Comparison of ENCODE assay signal across 1 cellular context in the genomic region with DNA sequence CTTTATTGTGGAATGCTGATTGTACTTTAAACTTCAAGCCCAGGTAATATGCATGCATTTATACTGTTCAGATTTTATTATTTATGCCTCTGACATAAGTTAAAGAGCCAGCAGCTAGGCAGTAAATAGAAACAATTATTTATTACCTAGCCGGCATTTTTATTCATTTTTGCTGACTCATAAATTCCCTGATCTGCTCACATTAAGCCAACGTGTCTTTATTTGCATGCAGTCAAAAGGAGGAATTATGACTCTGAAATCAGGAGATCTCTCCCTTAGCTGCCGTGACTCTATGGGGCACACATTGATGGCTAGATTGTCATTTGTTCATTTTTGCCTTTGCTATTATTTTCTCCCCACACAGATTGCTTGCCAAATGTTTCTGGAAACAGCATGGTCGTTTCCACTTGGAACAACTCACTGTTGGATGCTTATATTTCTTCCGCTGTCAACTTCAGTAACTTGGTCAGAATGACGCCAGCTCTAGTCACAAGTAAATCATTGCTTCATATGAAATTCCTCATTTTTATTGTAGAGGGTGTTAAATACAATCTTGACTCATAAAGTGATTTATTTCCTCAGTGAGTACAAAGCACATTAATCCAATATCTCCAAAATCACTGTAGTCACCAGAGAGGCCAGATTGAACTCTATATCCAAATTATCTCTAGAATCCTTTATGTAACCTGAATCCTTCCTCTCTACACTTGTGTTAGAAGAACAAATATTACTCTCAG.
A peak's percentile ranks its signal among the peaks of the same experiment; 100 is the strongest.
TF ChIP-seq lines count a peak whose summit lies in the region.

No MANE protein-coding gene starts in this region.

TF ChIP-seq in K562, 482 proteins besides CTCF, POLR2A, EP300 and RAD21:
- TF ChIP-seq ZNF785 (CRISPR knock-in tag; IDR thresholded peaks at IDR 0.05), result no peak
- no peak for TF ChIP-seq PTRF (tag; IDR thresholded peaks at IDR 0.05)
- TF ChIP-seq MAFF (IDR thresholded peaks at IDR 0.05; ENCODE audit: low read length), result peak; percentile 66
- no peak for TF ChIP-seq PCBP1 (IDR thresholded peaks at IDR 0.05; ENCODE audit: low read depth, low read length, poor library complexity, severe bottlenecking)
- TF ChIP-seq NFE2 (IDR thresholded peaks at IDR 0.05; ENCODE audit: low read depth), result no peak
- no peak for TF ChIP-seq DNMT1 (IDR thresholded peaks at IDR 0.05)
- TF ChIP-seq PATZ1 (CRISPR knock-in tag; IDR thresholded peaks at IDR 0.05; ENCODE audit: borderline replicate concordance), result no peak
- TF ChIP-seq CBX8 (IDR thresholded peaks at IDR 0.05; ENCODE audit: borderline replicate concordance, extremely low read depth, low read depth, low read length, poor library complexity, severe bottlenecking), result no peak
- TF ChIP-seq GTF2F1 (IDR thresholded peaks at IDR 0.05; ENCODE audit: low read depth, low read length), result no peak
- no peak for TF ChIP-seq HDAC1 (IDR thresholded peaks at IDR 0.05)
- peak; percentile 51; the same call in 1 of the 2 replicates for TF ChIP-seq MAFK (IDR thresholded peaks at IDR 0.05; ENCODE audit: low read length)
- TF ChIP-seq C11orf30 (IDR thresholded peaks at IDR 0.05; ENCODE audit: low read depth), result peak; percentile 39; the same call in 1 of the 2 replicates
- TF ChIP-seq XRCC5 (IDR thresholded peaks at IDR 0.05; ENCODE audit: low read depth, low read length), result no peak
- peak; percentile 57; the same call in 1 of the 2 replicates for TF ChIP-seq MAFG (tag; conservative IDR thresholded peaks at IDR 0.05)
- no peak for TF ChIP-seq PYGO2 (tag; IDR thresholded peaks at IDR 0.05)
- no peak for TF ChIP-seq SUPT5H (IDR thresholded peaks at IDR 0.05)
- no peak for TF ChIP-seq HINFP (tag; conservative IDR thresholded peaks at IDR 0.05; ENCODE audit: low read depth)
- TF ChIP-seq ZNF76 (CRISPR knock-in tag; IDR thresholded peaks at IDR 0.05; ENCODE audit: borderline replicate concordance), result no peak
- TF ChIP-seq, protein P1, sequence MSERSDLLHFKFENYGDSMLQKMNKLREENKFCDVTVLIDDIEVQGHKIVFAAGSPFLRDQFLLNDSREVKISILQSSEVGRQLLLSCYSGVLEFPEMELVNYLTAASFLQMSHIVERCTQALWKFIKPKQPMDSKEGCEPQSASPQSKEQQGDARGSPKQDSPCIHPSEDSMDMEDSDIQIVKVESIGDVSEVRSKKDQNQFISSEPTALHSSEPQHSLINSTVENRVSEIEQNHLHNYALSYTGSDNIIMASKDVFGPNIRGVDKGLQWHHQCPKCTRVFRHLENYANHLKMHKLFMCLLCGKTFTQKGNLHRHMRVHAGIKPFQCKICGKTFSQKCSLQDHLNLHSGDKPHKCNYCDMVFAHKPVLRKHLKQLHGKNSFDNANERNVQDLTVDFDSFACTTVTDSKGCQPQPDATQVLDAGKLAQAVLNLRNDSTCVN (CRISPR knock-in tag; IDR thresholded peaks at IDR 0.05), result no peak
- TF ChIP-seq LARP7 (IDR thresholded peaks at IDR 0.05), result no peak
- TF ChIP-seq POLR3G (IDR thresholded peaks at IDR 0.05; ENCODE audit: extremely low read depth, insufficient read length, insufficient replicate concordance), result no peak
- peak; percentile 76 for TF ChIP-seq ZNF316 (IDR thresholded peaks at IDR 0.05)
